8 cellular contexts compared by ENCODE assay signal in the genomic region with DNA sequence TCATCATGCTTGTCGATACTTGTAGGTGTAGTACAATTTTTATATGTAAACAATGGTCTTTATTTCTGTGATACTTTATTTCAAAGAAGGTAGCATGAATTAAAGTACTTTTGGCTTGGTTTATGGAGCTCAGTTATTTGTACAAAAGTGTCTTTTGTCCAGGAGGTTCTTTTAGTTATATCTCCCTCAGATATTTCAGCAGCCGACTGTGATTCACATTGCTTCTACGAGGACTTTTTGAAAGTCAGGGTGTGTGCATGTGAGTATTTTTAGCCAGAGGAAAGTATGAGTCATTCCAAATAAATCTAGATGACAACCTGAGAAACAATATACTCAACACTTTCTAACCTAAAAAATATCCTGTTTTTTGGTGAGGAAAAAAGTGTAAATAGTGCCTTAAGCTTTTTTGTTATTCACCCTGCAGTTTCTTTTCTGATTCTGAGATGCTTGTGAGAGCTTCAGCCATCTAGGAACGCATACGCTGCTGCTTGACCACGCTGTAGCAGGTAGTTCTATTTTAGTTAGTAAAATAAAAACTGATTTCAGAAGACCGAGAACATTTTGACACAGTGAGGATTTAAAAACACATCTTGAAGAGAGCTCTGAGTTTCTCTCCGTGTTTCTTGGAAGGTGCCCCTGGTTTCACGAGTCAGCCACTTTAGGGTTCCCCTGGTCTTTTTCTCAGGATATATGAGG. TPM values are rescaled to one million over a fixed set of nuclear protein-coding genes. Genes with fewer than 3 reads are reported as not detected.
A peak's percentile ranks its signal among the peaks of the same experiment; 100 is the strongest.
DNase-seq lines count a peak whose midpoint lies in the region; ATAC-seq, FAIRE-seq and TF ChIP-seq lines count a peak whose summit lies in the region.

No MANE protein-coding gene starts in this region.

- ATAC-seq in HG02938 (IDR thresholded peaks at IDR 0.05; ENCODE audit: unreplicated experiment), result peak; percentile 62

- TF ChIP-seq CTCF in colonic mucosa (IDR thresholded peaks at IDR 0.05), result no peak

- H3K27me3 ChIP-seq in colonic mucosa, result no peaks in the 10 kb centered on the region

- peak overlapping the region; percentile 64 for H3K27ac ChIP-seq in colonic mucosa

- intact Hi-C loops in colonic mucosa (cut with DNase I), result no loop called here

- no peak for FAIRE-seq in urothelium cell line (lab: Jason Lieb, UNC)

- H3K36me3 ChIP-seq in colonic mucosa, result no peaks in the 10 kb centered on the region

- peak; percentile 35 for DNase-seq in stimulated activated CD4-positive, alpha-beta T cell treated with anti-CD3 and anti-CD28 coated beads, Interleukin-1b, Interleukin-23, amount 100 ng/mL, for 48 hours
- DNase-seq in stimulated activated CD4-positive, alpha-beta T cell treated with anti-CD3 and anti-CD28 coated beads, Interleukin-4, amount 100 ng/mL, for 1 hour, result no peak
- peak; percentile 88 for DNase-seq in RKO (ENCODE audit: low spot score)
- DNase-seq in colonic mucosa, result no peak
- peak; percentile 93 to 95 for DNase-seq in lung microvascular endothelial cell (ENCODE audit: low read depth in 2 of 2)
- DNase-seq in urothelium cell line (ENCODE audit: low spot score), result peak; percentile 86
- DNase-seq in UCSD-AML1 (lab: John Stamatoyannopoulos, UW; ENCODE audit: unreplicated experiment), result no peak

- peaks cover 24% of the 10 kb centered on the region for H3K4me1 ChIP-seq in colonic mucosa

- no peaks in the 10 kb centered on the region for H3K9me3 ChIP-seq in colonic mucosa

- no peak overlapping the region for H3K4me3 ChIP-seq in colonic mucosa

- H3K9ac ChIP-seq in colonic mucosa (ENCODE audit: low read depth in 2 of 2, low read length in 2 of 2), result peak overlapping the region in 1 of 2 donors; percentile 23

RNA-seq across cellular contexts. Expression of a gene that starts 0.5 kb away (rescaled TPM):
- 100 to 1,000 TPM; 122 to 158 TPM for total RNA-seq in colonic mucosa
- total RNA-seq in lung microvascular endothelial cell, result 73.0 and 94.8 TPM in 2 replicates

RNA-seq across cellular contexts. Expression of a gene that starts 44.6 kb away (rescaled TPM):
- 10 to 100 TPM; 33.0 to 35.9 TPM for total RNA-seq in colonic mucosa
- total RNA-seq in lung microvascular endothelial cell, result 34.2 and 38.3 TPM in 2 replicates

Comparison
In these comparisons a context has a peak if more than half of its experiments do, and no peak if none do; other contexts are left out.
1. DNase-seq: peak in stimulated activated CD4-positive, alpha-beta T cell treated with anti-CD3 and anti-CD28 coated beads, Interleukin-1b, Interleukin-23, amount 100 ng/mL, for 48 hours (single experiment), RKO (single experiment), lung microvascular endothelial cell (2 of 2) and urothelium cell line (single experiment); none in stimulated activated CD4-positive, alpha-beta T cell treated with anti-CD3 and anti-CD28 coated beads, Interleukin-4, amount 100 ng/mL, for 1 hour (single experiment), colonic mucosa (single experiment) and UCSD-AML1 (single experiment).